ENCODE assay signal across 1 cellular context in the genomic region with DNA sequence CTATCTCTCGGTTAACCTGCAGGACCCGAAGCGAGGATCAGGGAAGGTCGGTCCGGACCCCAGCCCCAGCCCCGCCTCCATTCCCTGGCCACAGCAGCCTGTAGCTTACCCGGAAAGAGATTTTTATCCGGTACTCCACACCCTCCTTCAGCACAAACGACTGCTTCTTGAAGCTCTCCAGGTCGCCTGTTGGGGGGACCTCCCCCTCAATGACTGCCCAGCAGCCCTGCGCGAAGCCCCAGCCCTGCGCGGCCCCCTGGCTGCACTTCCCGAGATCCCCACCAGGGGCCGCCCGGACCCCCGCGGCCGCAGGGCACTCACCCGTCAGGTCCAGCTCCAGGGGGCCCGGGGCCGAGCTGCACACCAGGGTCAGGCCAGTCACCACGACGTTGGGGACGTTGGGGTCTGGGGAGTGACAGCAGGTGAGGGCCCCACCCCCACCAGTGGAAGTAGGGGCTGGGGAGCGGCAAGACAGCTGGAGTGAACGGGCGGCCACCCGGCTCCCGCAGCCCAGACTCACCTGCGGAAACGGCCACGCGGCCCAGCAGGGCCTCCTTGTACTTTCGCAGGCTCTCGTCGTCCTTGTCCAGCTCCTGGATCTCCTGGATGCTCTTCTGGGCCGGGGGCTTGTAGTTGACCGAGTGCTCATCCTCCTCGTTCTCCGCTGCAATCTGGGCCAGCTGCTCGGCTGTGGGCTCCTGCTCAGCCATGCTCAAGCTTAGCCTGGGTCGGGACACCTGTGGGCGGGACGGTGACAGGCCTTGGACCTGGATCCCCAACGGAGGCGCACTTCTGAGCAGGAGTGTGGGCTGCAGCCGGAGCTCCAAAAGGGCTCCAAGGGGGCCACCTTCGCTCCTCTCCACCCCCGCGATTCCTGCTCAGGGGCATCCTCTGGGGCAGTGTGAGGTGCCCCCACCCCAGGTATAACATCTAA.
TF ChIP-seq lines count a peak whose summit lies in the region.

No MANE protein-coding gene starts in this region.

TF ChIP-seq in endothelial cell of umbilical vein, 7 proteins besides CTCF, POLR2A, EP300 and RAD21:
- TF ChIP-seq, protein P1, sequence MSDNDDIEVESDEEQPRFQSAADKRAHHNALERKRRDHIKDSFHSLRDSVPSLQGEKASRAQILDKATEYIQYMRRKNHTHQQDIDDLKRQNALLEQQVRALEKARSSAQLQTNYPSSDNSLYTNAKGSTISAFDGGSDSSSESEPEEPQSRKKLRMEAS (IDR thresholded peaks at IDR 0.05; ENCODE audit: insufficient read depth, insufficient read length) = no peak
- TF ChIP-seq JUN (IDR thresholded peaks at IDR 0.05; ENCODE audit: borderline replicate concordance, insufficient read depth, insufficient read length, low read depth) (no peak), POLR2AphosphoS5 (IDR thresholded peaks at IDR 0.05; ENCODE audit: insufficient read depth, low read depth, low read length) (no peak), GATA2 (IDR thresholded peaks at IDR 0.05; ENCODE audit: insufficient read depth, insufficient read length, low read depth, low read length) (no peak), MYC (IDR thresholded peaks at IDR 0.05; ENCODE audit: low read depth, low read length) (no peak), FOS (IDR thresholded peaks at IDR 0.05; ENCODE audit: borderline replicate concordance, insufficient read depth, low read length) (no peak), EZH2 (IDR thresholded peaks at IDR 0.05; ENCODE audit: borderline replicate concordance, low read depth, low read length, severe bottlenecking) (no peak)
